1 cellular context compared by ENCODE assay signal in genomic region chr14:65102441-65103149, GRCh38.
TF ChIP-seq lines count a peak whose summit lies in the region.

A gene with protein sequence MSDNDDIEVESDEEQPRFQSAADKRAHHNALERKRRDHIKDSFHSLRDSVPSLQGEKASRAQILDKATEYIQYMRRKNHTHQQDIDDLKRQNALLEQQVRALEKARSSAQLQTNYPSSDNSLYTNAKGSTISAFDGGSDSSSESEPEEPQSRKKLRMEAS (minus strand): TSS chr14:65102517. CDS start chr14:65102339, 178 bp downstream.

TF ChIP-seq in HEK293, 187 proteins besides CTCF, POLR2A, EP300 and RAD21 (continued from another document and continues in another):
- TF ChIP-seq, protein P1, sequence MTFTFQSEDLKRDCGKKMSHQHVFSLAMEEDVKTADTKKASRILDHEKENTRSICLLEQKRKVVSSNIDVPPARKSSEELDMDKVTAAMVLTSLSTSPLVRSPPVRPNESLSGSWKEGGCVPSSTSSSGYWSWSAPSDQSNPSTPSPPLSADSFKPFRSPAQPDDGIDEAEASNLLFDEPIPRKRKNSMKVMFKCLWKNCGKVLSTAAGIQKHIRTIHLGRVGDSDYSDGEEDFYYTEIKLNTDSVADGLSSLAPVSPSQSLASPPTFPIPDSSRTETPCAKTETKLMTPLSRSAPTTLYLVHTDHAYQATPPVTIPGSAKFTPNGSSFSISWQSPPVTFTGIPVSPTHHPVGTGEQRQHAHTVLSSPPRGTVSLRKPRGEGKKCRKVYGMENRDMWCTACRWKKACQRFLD (tag by site-specific recombination; IDR thresholded peaks at IDR 0.05) = no peak
- TF ChIP-seq, protein P2, sequence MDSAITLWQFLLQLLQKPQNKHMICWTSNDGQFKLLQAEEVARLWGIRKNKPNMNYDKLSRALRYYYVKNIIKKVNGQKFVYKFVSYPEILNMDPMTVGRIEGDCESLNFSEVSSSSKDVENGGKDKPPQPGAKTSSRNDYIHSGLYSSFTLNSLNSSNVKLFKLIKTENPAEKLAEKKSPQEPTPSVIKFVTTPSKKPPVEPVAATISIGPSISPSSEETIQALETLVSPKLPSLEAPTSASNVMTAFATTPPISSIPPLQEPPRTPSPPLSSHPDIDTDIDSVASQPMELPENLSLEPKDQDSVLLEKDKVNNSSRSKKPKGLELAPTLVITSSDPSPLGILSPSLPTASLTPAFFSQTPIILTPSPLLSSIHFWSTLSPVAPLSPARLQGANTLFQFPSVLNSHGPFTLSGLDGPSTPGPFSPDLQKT (IDR thresholded peaks at IDR 0.05; ENCODE audit: borderline replicate concordance, low read depth, low read length) = no peak
- TF ChIP-seq ZBTB7A (tag by site-specific recombination; IDR thresholded peaks at IDR 0.05; ENCODE audit: low read depth) (0 out of 2 replicates have a peak, but pooled peaks have one; percentile 31), ZEB2 (tag by site-specific recombination; IDR thresholded peaks at IDR 0.05) (peak; percentile 63; the same call in 1 of the 2 replicates), WT1 (tag by site-specific recombination; IDR thresholded peaks at IDR 0.05) (peak; percentile 47), ZNF140 (tag by site-specific recombination; IDR thresholded peaks at IDR 0.05) (no peak), IKZF3 (tag by site-specific recombination; IDR thresholded peaks at IDR 0.05) (peak; percentile 93), ZNF707 (tag by site-specific recombination; IDR thresholded peaks at IDR 0.05) (no peak), ZBTB8A (tag by site-specific recombination; IDR thresholded peaks at IDR 0.05) (0 out of 2 replicates have a peak, but pooled peaks have one; percentile 18), ZNF747 (tag by site-specific recombination; IDR thresholded peaks at IDR 0.05) (no peak), MEIS1 (CRISPR knock-in tag; IDR thresholded peaks at IDR 0.05; ENCODE audit: borderline replicate concordance) (no peak), PRDM1 (tag by site-specific recombination; IDR thresholded peaks at IDR 0.05) (peak; percentile 61; the same call in 1 of the 2 replicates), ZIC2 (tag by site-specific recombination; IDR thresholded peaks at IDR 0.05) (peak; percentile 39), ZNF121 (tag by site-specific recombination; IDR thresholded peaks at IDR 0.05) (no peak), ZFHX2 (tag by site-specific recombination; conservative IDR thresholded peaks at IDR 0.05) (peak; percentile 72), HOXD13 (CRISPR knock-in tag; IDR thresholded peaks at IDR 0.05; ENCODE audit: borderline replicate concordance) (no peak), ZNF223 (tag by site-specific recombination; IDR thresholded peaks at IDR 0.05) (no peak), ZNF792 (tag by site-specific recombination; IDR thresholded peaks at IDR 0.05) (no peak), ZNF274 (IDR thresholded peaks at IDR 0.05; ENCODE audit: low read length) (no peak), ZNF274 (tag by site-specific recombination; IDR thresholded peaks at IDR 0.05; ENCODE audit: borderline replicate concordance) (no peak), TCF7L2 (IDR thresholded peaks at IDR 0.05; ENCODE audit: borderline replicate concordance, low read depth, low read length) (no peak), ZNF362 (tag by site-specific recombination; IDR thresholded peaks at IDR 0.05) (no peak), ZNF155 (tag by site-specific recombination; IDR thresholded peaks at IDR 0.05) (no peak), ZNF571 (tag by site-specific recombination; IDR thresholded peaks at IDR 0.05) (no peak), ZBTB44 (tag by site-specific recombination; IDR thresholded peaks at IDR 0.05) (no peak), ZBTB48 (tag by site-specific recombination; IDR thresholded peaks at IDR 0.05) (peak; percentile 69; the same call in 1 of the 2 replicates), ZNF398 (tag by site-specific recombination; IDR thresholded peaks at IDR 0.05) (peak; percentile 98), PRDM2 (tag by site-specific recombination; IDR thresholded peaks at IDR 0.05; ENCODE audit: borderline replicate concordance) (no peak), ZNF624 (tag by site-specific recombination; IDR thresholded peaks at IDR 0.05) (no peak), ZNF341 (tag by site-specific recombination; IDR thresholded peaks at IDR 0.05; ENCODE audit: low read depth) (peak; percentile 81), ZNF664 (tag by site-specific recombination; IDR thresholded peaks at IDR 0.05) (no peak), ZNF146 (tag by site-specific recombination; IDR thresholded peaks at IDR 0.05) (no peak)
- TF ChIP-seq, protein P3, sequence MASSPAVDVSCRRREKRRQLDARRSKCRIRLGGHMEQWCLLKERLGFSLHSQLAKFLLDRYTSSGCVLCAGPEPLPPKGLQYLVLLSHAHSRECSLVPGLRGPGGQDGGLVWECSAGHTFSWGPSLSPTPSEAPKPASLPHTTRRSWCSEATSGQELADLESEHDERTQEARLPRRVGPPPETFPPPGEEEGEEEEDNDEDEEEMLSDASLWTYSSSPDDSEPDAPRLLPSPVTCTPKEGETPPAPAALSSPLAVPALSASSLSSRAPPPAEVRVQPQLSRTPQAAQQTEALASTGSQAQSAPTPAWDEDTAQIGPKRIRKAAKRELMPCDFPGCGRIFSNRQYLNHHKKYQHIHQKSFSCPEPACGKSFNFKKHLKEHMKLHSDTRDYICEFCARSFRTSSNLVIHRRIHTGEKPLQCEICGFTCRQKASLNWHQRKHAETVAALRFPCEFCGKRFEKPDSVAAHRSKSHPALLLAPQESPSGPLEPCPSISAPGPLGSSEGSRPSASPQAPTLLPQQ (tag by site-specific recombination; IDR thresholded peaks at IDR 0.05) = 0 out of 2 replicates have a peak, but pooled peaks have one; percentile 4
- TF ChIP-seq, protein P4, sequence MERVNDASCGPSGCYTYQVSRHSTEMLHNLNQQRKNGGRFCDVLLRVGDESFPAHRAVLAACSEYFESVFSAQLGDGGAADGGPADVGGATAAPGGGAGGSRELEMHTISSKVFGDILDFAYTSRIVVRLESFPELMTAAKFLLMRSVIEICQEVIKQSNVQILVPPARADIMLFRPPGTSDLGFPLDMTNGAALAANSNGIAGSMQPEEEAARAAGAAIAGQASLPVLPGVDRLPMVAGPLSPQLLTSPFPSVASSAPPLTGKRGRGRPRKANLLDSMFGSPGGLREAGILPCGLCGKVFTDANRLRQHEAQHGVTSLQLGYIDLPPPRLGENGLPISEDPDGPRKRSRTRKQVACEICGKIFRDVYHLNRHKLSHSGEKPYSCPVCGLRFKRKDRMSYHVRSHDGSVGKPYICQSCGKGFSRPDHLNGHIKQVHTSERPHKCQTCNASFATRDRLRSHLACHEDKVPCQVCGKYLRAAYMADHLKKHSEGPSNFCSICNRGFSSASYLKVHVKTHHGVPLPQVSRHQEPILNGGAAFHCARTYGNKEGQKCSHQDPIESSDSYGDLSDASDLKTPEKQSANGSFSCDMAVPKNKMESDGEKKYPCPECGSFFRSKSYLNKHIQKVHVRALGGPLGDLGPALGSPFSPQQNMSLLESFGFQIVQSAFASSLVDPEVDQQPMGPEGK (tag by site-specific recombination; IDR thresholded peaks at IDR 0.05) = peak; percentile 70
- TF ChIP-seq, protein P5, sequence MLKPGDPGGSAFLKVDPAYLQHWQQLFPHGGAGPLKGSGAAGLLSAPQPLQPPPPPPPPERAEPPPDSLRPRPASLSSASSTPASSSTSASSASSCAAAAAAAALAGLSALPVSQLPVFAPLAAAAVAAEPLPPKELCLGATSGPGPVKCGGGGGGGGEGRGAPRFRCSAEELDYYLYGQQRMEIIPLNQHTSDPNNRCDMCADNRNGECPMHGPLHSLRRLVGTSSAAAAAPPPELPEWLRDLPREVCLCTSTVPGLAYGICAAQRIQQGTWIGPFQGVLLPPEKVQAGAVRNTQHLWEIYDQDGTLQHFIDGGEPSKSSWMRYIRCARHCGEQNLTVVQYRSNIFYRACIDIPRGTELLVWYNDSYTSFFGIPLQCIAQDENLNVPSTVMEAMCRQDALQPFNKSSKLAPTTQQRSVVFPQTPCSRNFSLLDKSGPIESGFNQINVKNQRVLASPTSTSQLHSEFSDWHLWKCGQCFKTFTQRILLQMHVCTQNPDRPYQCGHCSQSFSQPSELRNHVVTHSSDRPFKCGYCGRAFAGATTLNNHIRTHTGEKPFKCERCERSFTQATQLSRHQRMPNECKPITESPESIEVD (tag by site-specific recombination; IDR thresholded peaks at IDR 0.05) = no peak
- TF ChIP-seq, protein P6, sequence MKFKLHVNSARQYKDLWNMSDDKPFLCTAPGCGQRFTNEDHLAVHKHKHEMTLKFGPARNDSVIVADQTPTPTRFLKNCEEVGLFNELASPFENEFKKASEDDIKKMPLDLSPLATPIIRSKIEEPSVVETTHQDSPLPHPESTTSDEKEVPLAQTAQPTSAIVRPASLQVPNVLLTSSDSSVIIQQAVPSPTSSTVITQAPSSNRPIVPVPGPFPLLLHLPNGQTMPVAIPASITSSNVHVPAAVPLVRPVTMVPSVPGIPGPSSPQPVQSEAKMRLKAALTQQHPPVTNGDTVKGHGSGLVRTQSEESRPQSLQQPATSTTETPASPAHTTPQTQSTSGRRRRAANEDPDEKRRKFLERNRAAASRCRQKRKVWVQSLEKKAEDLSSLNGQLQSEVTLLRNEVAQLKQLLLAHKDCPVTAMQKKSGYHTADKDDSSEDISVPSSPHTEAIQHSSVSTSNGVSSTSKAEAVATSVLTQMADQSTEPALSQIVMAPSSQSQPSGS (tag by site-specific recombination; IDR thresholded peaks at IDR 0.05; ENCODE audit: low read depth) = no peak
- TF ChIP-seq, protein P7, sequence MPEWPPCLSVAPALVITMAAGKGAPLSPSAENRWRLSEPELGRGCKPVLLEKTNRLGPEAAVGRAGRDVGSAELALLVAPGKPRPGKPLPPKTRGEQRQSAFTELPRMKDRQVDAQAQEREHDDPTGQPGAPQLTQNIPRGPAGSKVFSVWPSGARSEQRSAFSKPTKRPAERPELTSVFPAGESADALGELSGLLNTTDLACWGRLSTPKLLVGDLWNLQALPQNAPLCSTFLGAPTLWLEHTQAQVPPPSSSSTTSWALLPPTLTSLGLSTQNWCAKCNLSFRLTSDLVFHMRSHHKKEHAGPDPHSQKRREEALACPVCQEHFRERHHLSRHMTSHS (tag by site-specific recombination; IDR thresholded peaks at IDR 0.05) = no peak
